18 cellular contexts compared by ENCODE assay signal in genomic region chr12:110347767-110348166, GRCh38. TPM values are rescaled to one million over a fixed set of nuclear protein-coding genes. Genes with fewer than 3 reads are reported as not detected.
DNase-seq lines count a peak whose midpoint lies in the region; ATAC-seq, FAIRE-seq and TF ChIP-seq lines count a peak whose summit lies in the region.
"Had no signal": no experiment of that assay in that cellular context is flagged by ENCODE, and none has a peak within 500 bp of the region (broad histone marks: within the 10 kb centered on the region; RNA-seq: fewer than 3 reads in every experiment).

No MANE protein-coding gene starts in this region.

- no peak overlapping the region for H3K4me3 Mint-ChIP-seq in CD4-positive, alpha-beta T cell

- in situ Hi-C loops in K562 (cut with MboI) = no loop called here

- no peak overlapping the region for H2AFZ ChIP-seq in K562 (ENCODE audit: low read depth, low read length)

- H3K9me3 ChIP-seq in CD4-positive, alpha-beta T cell (ENCODE audit: control insufficient read depth, low read length) = no peaks in the 10 kb centered on the region
- H3K9me3 ChIP-seq in K562 (replicated peaks; ENCODE audit: control insufficient read depth, insufficient read depth, low read depth, low read length) (no peaks in the 10 kb centered on the region), prostate gland (no peaks in the 10 kb centered on the region)
- H3K9me3 ChIP-seq: A549 had no signal

- no peak overlapping the region for H3K27ac ChIP-seq in CD4-positive, alpha-beta T cell (ENCODE audit: low read depth, low read length)
- no peak overlapping the region for H3K27ac ChIP-seq in K562 (ENCODE audit: extremely low read depth, low read depth, low read length)
- H3K27ac ChIP-seq in prostate gland = peak overlapping the region; percentile 90 to 92
- H3K27ac ChIP-seq: A549 had no signal

- CTCF ChIA-PET in CD4-positive, alpha-beta T cell (lab: Charles Lee) = no interaction called here
- CTCF ChIA-PET in K562 (lab: Yijun Ruan, JAX; ENCODE audit: low intra/inter-chr PET ratio) = no interaction called here

- DNase-seq in activated effector memory CD4-positive, alpha-beta T cell treated with anti-CD3 and anti-CD28 coated beads, Interleukin-2, amount 50 U/mL, for 16 hours = peak; percentile 50
- no peak for DNase-seq in activated effector memory CD4-positive, alpha-beta T cell treated with Interleukin-2 at 50 U/mL for 16 hours
- no peak for DNase-seq in CD4-positive, alpha-beta T cell
- DNase-seq in K562 (ENCODE audit: extremely low read depth in 1 of 4, low spot score in 3 of 4) (no peak), prostate gland (ENCODE audit: low spot score) (no peak), NCI-H2196 treated with DMSO at 0.1 percent for 48 hours (lab: John Stamatoyannopoulos, UW; ENCODE audit: unreplicated experiment) (no peak), CD1c-positive myeloid dendritic cell (ENCODE audit: extremely low spot score) (no peak)
- DNase-seq: DND-41; NCI-H1092 treated with DMSO at 0.1 percent for 48 hours; NCI-H146; NCI-H2081; NCI-H510A; NCI-H748 treated with DMSO at 0.1 percent for 48 hours; NK-92 treated with Interleukin-12 subunit alpha and Interleukin-12 subunit beta, amount 100 ng/mL, for 24 hours; Right ventricle myocardium superior had no signal

- H3K27me3 Mint-ChIP-seq in CD4-positive, alpha-beta T cell = no peaks in the 10 kb centered on the region

- H3K9ac ChIP-seq in K562 (ENCODE audit: insufficient read depth in 1 of 2, low read depth in 2 of 2, low read length in 2 of 2) = 0 out of 4 replicates have a peak overlapping the region, but pooled peaks of 1 of the 2 experiments have one; percentile 14

- H3K36me3 ChIP-seq in K562 (ENCODE audit: control insufficient read depth, insufficient read depth, low read length) (peaks cover 83% of the 10 kb centered on the region), prostate gland (peaks cover 0 to 11% of the 10 kb centered on the region in 2 donors)

- BruUV-seq in K562 (replicated peaks; lab: Mats Ljungman, UMichigan) = no TSS peak

- H3K4me1 ChIP-seq in K562 (replicated peaks in 1 of 2; ENCODE audit: control insufficient read depth in 2 of 2, insufficient read depth in 2 of 2, low read length in 2 of 2) (peaks cover 0 to 5% of the 10 kb centered on the region in 2 experiments; a peak in 1 of 5 replicates), prostate gland (replicated peaks) (peaks cover 42% of the 10 kb centered on the region)
- H3K4me1 ChIP-seq: A549 had no signal

- no peak for TF ChIP-seq CTCF in CD4-positive, alpha-beta T cell (IDR thresholded peaks at IDR 0.05)
- TF ChIP-seq CTCF in K562 (IDR thresholded peaks at IDR 0.05 in 2 of 3, conservative IDR thresholded peaks at IDR 0.05 in 1 of 3; ENCODE audit: insufficient read depth in 2 of 3, low read depth in 1 of 3, low read length in 3 of 3) (no peak), prostate gland (IDR thresholded peaks at IDR 0.05) (no peak)

- H3K27me3 ChIP-seq in CD4-positive, alpha-beta T cell (ENCODE audit: control insufficient read depth, insufficient read depth, low read length) = no peaks in the 10 kb centered on the region
- H3K27me3 ChIP-seq in K562 (ENCODE audit: control insufficient read depth in 2 of 2, insufficient read depth in 2 of 2, low read length in 2 of 2) (no peaks in the 10 kb centered on the region), prostate gland (replicated peaks; ENCODE audit: insufficient read depth) (no peaks in the 10 kb centered on the region)

- H3K4me3 ChIP-seq in K562 (no peak overlapping the region), prostate gland (no peak overlapping the region)
- H3K4me3 ChIP-seq: A549 had no signal

- 93% methylated on average over 8 of the region's 8 CpGs for WGBS in K562 (ENCODE audit: insufficient coverage, low coverage, missing lambda C conversion rate)
- WGBS in prostate gland = 66% methylated on average over 8 of the region's 8 CpGs

- POLR2A ChIA-PET in CD4-positive, alpha-beta T cell (lab: Charles Lee) = interaction anchor here (1.1 kb wide), 1 partner anchor 84 kb away, joined by 3 read pairs; no protein-coding TSS in a partner anchor
- POLR2A ChIA-PET in K562 (lab: Yijun Ruan, JAX) = interaction anchor here (0.5 to 3.2 kb wide), 6 partner anchors 10 to 110 kb away, joined by 3 to 18 read pairs (median 4); no protein-coding TSS in a partner anchor

- H3K36me3 Mint-ChIP-seq in CD4-positive, alpha-beta T cell (ENCODE audit: low read depth) = peaks cover 70% of the 10 kb centered on the region

- H3K4me1 Mint-ChIP-seq in CD4-positive, alpha-beta T cell (ENCODE audit: low read depth) = peaks cover 37% of the 10 kb centered on the region

- no peaks in the 10 kb centered on the region for H3K9me1 ChIP-seq in K562 (ENCODE audit: control insufficient read depth, insufficient read depth, low read length)

- H3K27ac Mint-ChIP-seq in CD4-positive, alpha-beta T cell = peak overlapping the region; percentile 68

- no peak for TF ChIP-seq POLR2A in K562 (conservative IDR thresholded peaks at IDR 0.05)
- no peak for TF ChIP-seq POLR2A in prostate gland (IDR thresholded peaks at IDR 0.05)

- no peak for ATAC-seq in CD4-positive, alpha-beta T cell (ENCODE audit: poor library complexity)
- ATAC-seq in K562 = no peak
- ATAC-seq: A549 had no signal

- FAIRE-seq in K562 (lab: Jason Lieb, UNC) = no peak
- FAIRE-seq: A549, H54, RCC 7860 had no signal

- H3K9me3 Mint-ChIP-seq in CD4-positive, alpha-beta T cell = no peaks in the 10 kb centered on the region

- H3K79me2 ChIP-seq in K562 (ENCODE audit: control insufficient read depth, insufficient read depth, low read length) = no peaks in the 10 kb centered on the region

- no peak for TF ChIP-seq RAD21 in K562 (CRISPR knock-in tag; conservative IDR thresholded peaks at IDR 0.05 in 1 of 2, IDR thresholded peaks at IDR 0.05 in 1 of 2)

- intact Hi-C loops in CD4-positive, alpha-beta T cell (cut with DNase I, micrococcal nuclease) = no loop called here
- intact Hi-C loops in K562 (cut with micrococcal nuclease) (no loop called here), prostate gland (cut with DNase I) (no loop called here)

- TF ChIP-seq EP300 in K562 (IDR thresholded peaks at IDR 0.05; ENCODE audit: low read length) = no peak

- peaks cover 11% of the 10 kb centered on the region; the same call in 1 of the 2 replicates for H4K20me1 ChIP-seq in K562 (replicated peaks; ENCODE audit: control insufficient read depth, insufficient read depth, low read length)

- H3K4me2 ChIP-seq in K562 (ENCODE audit: insufficient read depth, low read length) = no peak overlapping the region
- H3K4me2 ChIP-seq: A549 had no signal

TF ChIP-seq in K562, 482 proteins besides CTCF, POLR2A, EP300 and RAD21:
- TF ChIP-seq FOXA1 (IDR thresholded peaks at IDR 0.05; ENCODE audit: borderline replicate concordance) = no peak
- TF ChIP-seq POLR2G (IDR thresholded peaks at IDR 0.05; ENCODE audit: low read depth, low read length) = 0 out of 2 replicates have a peak, but pooled peaks have one; percentile 25

RNA-seq across cellular contexts. Expression of gene ANAPC7, which starts 55.7 kb away (rescaled TPM):
- 10 to 100 TPM; 16.4 to 18.2 TPM for total RNA-seq in CD4-positive, alpha-beta T cell
- total RNA-seq in K562 (2011; cell fraction: chromatin; rRNA removed; ENCODE audit: low replicate concordance) = 295 and 475 TPM in 2 replicates
- total RNA-seq in K562 (2011; cell fraction: nucleolus; rRNA removed) = 136 and 138 TPM in 2 replicates
- 230 and 322 TPM in 2 replicates for total RNA-seq in K562 (2011; cell fraction: nucleoplasm; rRNA removed)
- total RNA-seq in K562 (2014; rRNA removed) (118 and 119 TPM in 2 replicates), K562 (2014; rRNA removed; fragmentation: Illumina TruSeq; extraction: Trizol) (109 and 121 TPM in 2 replicates), K562 (2015; rRNA removed; fragmentation: Illumina TruSeq; extraction: Trizol) (107 and 114 TPM in 2 replicates), K562 (2021) (99.1 and 107 TPM in 2 replicates), prostate gland (10 to 100 TPM; 60.2 to 65.8 TPM)
- polyA plus RNA-seq in K562 (2011; rRNA removed) (134 and 158 TPM in 2 replicates), K562 (2014; fragmentation: Illumina TruSeq; extraction: Trizol) (105 and 106 TPM in 2 replicates), K562 (2014; fragmentation: Nextera tagmentation; extraction: Ambion mirVana) (10 to 100 TPM; 46.7 to 63.4 TPM), K562 (2014; rRNA removed) (133 and 138 TPM in 2 replicates)
- 72.8 and 77.2 TPM in 2 replicates for polyA plus RNA-seq in K562 (2011; cell fraction: cytosol; rRNA removed)
- polyA plus RNA-seq in K562 (2011; cell fraction: nucleus; rRNA removed) = 117 and 126 TPM in 2 replicates
- polyA plus RNA-seq in K562 (2012) = 72.3 and 75.8 TPM in 2 replicates
- 165 and 173 TPM in 2 replicates for polyA minus RNA-seq in K562 (2011; rRNA and poly(A)+ RNA removed)
- polyA minus RNA-seq in K562 (2011; cell fraction: cytosol; rRNA and poly(A)+ RNA removed) = 57.4 and 61.7 TPM in 2 replicates
- polyA minus RNA-seq in K562 (2011; cell fraction: nucleus; rRNA and poly(A)+ RNA removed) = 25.3 and 47.7 TPM in 2 replicates

Comparison
In these comparisons a context has a peak if more than half of its experiments do, and no peak if none do; other contexts are left out.
1. H3K27ac ChIP-seq: peak in prostate gland (2 of 2); none in CD4-positive, alpha-beta T cell (single experiment) and K562 (single experiment).